In the genomic region with DNA sequence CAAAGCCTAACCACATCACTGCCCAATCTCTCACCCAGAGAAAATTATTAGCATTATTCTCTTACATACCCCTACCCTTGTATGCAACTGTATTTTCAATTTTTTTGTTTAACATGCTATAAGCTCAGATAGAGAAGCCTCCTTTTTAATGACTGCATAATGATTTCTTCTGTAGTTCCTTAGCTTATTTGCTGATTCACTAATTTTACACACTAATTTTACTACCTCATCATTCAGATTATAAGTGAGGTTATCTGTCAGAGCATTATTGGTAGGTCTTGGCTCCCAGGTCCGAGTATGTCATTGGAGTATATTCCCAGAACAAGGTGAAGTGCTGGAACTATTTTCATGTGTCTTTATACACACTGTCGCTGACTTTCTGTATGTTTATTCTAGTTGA, we compare ENCODE assay signal across 1 cellular context.
TF ChIP-seq lines count a peak whose summit lies in the region.

No MANE protein-coding gene starts in this region.

TF ChIP-seq in HepG2, 621 proteins besides CTCF, POLR2A, EP300 and RAD21 (continued from another document):
- TF ChIP-seq RORA (CRISPR knock-in tag; IDR thresholded peaks at IDR 0.05) (no peak), ZNF446 (CRISPR knock-in tag; IDR thresholded peaks at IDR 0.05) (no peak), ATF7 (IDR thresholded peaks at IDR 0.05) (no peak), ATF7 (CRISPR knock-in tag; IDR thresholded peaks at IDR 0.05) (no peak), MAFF (IDR thresholded peaks at IDR 0.05; ENCODE audit: low read depth, low read length) (peak; percentile 62), SETDB1 (CRISPR knock-in tag; IDR thresholded peaks at IDR 0.05; ENCODE audit: borderline replicate concordance) (no peak), MAFK (conservative IDR thresholded peaks at IDR 0.05 in 1 of 2, IDR thresholded peaks at IDR 0.05 in 1 of 2; ENCODE audit: low read length in 2 of 2) (peak; percentile 42 to 60; a peak in 2 of 4 replicates)
- TF ChIP-seq, protein P1, sequence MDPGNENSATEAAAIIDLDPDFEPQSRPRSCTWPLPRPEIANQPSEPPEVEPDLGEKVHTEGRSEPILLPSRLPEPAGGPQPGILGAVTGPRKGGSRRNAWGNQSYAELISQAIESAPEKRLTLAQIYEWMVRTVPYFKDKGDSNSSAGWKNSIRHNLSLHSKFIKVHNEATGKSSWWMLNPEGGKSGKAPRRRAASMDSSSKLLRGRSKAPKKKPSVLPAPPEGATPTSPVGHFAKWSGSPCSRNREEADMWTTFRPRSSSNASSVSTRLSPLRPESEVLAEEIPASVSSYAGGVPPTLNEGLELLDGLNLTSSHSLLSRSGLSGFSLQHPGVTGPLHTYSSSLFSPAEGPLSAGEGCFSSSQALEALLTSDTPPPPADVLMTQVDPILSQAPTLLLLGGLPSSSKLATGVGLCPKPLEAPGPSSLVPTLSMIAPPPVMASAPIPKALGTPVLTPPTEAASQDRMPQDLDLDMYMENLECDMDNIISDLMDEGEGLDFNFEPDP (CRISPR knock-in tag; conservative IDR thresholded peaks at IDR 0.05): no peak
